1 cellular context compared by ENCODE assay signal in genomic region chr2:105320651-105321215, GRCh38.
A peak's percentile ranks its signal among the peaks of the same experiment; 100 is the strongest.
TF ChIP-seq lines count a peak whose summit lies in the region.

No MANE protein-coding gene starts in this region.

TF ChIP-seq in HEK293, 187 proteins besides CTCF, POLR2A, EP300 and RAD21 (continued from another document and continues in another):
- TF ChIP-seq ZBTB11 (tag by site-specific recombination; conservative IDR thresholded peaks at IDR 0.05; ENCODE audit: low read depth) (no peak), WT1 (tag by site-specific recombination; IDR thresholded peaks at IDR 0.05) (peak; percentile 25; the same call in 1 of the 2 replicates), ZNF792 (tag by site-specific recombination; IDR thresholded peaks at IDR 0.05) (no peak), ZNF692 (tag by site-specific recombination; IDR thresholded peaks at IDR 0.05) (no peak), SETDB1 (IDR thresholded peaks at IDR 0.05; ENCODE audit: insufficient read length, low read length) (no peak), ZSCAN5A (tag by site-specific recombination; IDR thresholded peaks at IDR 0.05) (no peak), ZBTB8A (tag by site-specific recombination; IDR thresholded peaks at IDR 0.05) (no peak), ZXDB (tag by site-specific recombination; IDR thresholded peaks at IDR 0.05) (0 out of 2 replicates have a peak, but pooled peaks have one; percentile 20), FEZF1 (tag by site-specific recombination; IDR thresholded peaks at IDR 0.05) (peak; percentile 36; the same call in 1 of the 2 replicates), ZNF211 (tag by site-specific recombination; IDR thresholded peaks at IDR 0.05; ENCODE audit: low read depth) (no peak), HOXC10 (CRISPR knock-in tag; IDR thresholded peaks at IDR 0.05) (no peak), ZNF175 (tag by site-specific recombination; IDR thresholded peaks at IDR 0.05) (no peak), ZNF571 (tag by site-specific recombination; IDR thresholded peaks at IDR 0.05) (no peak), KLF8 (tag by site-specific recombination; IDR thresholded peaks at IDR 0.05) (no peak), ZNF843 (tag by site-specific recombination; IDR thresholded peaks at IDR 0.05) (0 out of 2 replicates have a peak, but pooled peaks have one; percentile 33), ZNF791 (tag by site-specific recombination; IDR thresholded peaks at IDR 0.05) (no peak), ZNF248 (tag by site-specific recombination; IDR thresholded peaks at IDR 0.05) (no peak), ZBTB1 (tag by site-specific recombination; IDR thresholded peaks at IDR 0.05) (no peak), ZFHX2 (tag by site-specific recombination; conservative IDR thresholded peaks at IDR 0.05) (no peak), ZNF707 (tag by site-specific recombination; IDR thresholded peaks at IDR 0.05) (no peak), MZF1 (tag by site-specific recombination; IDR thresholded peaks at IDR 0.05; ENCODE audit: borderline replicate concordance) (peak; percentile 85), ZNF423 (tag by site-specific recombination; IDR thresholded peaks at IDR 0.05) (no peak), YY2 (tag by site-specific recombination; IDR thresholded peaks at IDR 0.05) (no peak), ZNF600 (tag by site-specific recombination; IDR thresholded peaks at IDR 0.05) (peak; percentile 69; the same call in 1 of the 2 replicates), ZNF629 (tag by site-specific recombination; IDR thresholded peaks at IDR 0.05) (peak; percentile 60), PRDM6 (tag by site-specific recombination; IDR thresholded peaks at IDR 0.05) (0 out of 2 replicates have a peak, but pooled peaks have one; percentile 39), SP7 (tag by site-specific recombination; IDR thresholded peaks at IDR 0.05) (peak; percentile 83), ZNF660 (tag by site-specific recombination; IDR thresholded peaks at IDR 0.05) (no peak), ZNF341 (tag by site-specific recombination; IDR thresholded peaks at IDR 0.05; ENCODE audit: low read depth) (no peak)
- TF ChIP-seq, protein P1, sequence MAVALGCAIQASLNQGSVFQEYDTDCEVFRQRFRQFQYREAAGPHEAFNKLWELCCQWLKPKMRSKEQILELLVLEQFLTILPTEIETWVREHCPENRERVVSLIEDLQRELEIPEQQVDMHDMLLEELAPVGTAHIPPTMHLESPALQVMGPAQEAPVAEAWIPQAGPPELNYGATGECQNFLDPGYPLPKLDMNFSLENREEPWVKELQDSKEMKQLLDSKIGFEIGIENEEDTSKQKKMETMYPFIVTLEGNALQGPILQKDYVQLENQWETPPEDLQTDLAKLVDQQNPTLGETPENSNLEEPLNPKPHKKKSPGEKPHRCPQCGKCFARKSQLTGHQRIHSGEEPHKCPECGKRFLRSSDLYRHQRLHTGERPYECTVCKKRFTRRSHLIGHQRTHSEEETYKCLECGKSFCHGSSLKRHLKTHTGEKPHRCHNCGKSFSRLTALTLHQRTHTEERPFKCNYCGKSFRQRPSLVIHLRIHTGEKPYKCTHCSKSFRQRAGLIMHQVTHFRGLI (tag by site-specific recombination; IDR thresholded peaks at IDR 0.05), result no peak
- TF ChIP-seq, protein P2, sequence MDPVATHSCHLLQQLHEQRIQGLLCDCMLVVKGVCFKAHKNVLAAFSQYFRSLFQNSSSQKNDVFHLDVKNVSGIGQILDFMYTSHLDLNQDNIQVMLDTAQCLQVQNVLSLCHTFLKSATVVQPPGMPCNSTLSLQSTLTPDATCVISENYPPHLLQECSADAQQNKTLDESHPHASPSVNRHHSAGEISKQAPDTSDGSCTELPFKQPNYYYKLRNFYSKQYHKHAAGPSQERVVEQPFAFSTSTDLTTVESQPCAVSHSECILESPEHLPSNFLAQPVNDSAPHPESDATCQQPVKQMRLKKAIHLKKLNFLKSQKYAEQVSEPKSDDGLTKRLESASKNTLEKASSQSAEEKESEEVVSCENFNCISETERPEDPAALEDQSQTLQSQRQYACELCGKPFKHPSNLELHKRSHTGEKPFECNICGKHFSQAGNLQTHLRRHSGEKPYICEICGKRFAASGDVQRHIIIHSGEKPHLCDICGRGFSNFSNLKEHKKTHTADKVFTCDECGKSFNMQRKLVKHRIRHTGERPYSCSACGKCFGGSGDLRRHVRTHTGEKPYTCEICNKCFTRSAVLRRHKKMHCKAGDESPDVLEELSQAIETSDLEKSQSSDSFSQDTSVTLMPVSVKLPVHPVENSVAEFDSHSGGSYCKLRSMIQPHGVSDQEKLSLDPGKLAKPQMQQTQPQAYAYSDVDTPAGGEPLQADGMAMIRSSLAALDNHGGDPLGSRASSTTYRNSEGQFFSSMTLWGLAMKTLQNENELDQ (tag by site-specific recombination; IDR thresholded peaks at IDR 0.05; ENCODE audit: low read depth), result no peak
- TF ChIP-seq, protein P3, sequence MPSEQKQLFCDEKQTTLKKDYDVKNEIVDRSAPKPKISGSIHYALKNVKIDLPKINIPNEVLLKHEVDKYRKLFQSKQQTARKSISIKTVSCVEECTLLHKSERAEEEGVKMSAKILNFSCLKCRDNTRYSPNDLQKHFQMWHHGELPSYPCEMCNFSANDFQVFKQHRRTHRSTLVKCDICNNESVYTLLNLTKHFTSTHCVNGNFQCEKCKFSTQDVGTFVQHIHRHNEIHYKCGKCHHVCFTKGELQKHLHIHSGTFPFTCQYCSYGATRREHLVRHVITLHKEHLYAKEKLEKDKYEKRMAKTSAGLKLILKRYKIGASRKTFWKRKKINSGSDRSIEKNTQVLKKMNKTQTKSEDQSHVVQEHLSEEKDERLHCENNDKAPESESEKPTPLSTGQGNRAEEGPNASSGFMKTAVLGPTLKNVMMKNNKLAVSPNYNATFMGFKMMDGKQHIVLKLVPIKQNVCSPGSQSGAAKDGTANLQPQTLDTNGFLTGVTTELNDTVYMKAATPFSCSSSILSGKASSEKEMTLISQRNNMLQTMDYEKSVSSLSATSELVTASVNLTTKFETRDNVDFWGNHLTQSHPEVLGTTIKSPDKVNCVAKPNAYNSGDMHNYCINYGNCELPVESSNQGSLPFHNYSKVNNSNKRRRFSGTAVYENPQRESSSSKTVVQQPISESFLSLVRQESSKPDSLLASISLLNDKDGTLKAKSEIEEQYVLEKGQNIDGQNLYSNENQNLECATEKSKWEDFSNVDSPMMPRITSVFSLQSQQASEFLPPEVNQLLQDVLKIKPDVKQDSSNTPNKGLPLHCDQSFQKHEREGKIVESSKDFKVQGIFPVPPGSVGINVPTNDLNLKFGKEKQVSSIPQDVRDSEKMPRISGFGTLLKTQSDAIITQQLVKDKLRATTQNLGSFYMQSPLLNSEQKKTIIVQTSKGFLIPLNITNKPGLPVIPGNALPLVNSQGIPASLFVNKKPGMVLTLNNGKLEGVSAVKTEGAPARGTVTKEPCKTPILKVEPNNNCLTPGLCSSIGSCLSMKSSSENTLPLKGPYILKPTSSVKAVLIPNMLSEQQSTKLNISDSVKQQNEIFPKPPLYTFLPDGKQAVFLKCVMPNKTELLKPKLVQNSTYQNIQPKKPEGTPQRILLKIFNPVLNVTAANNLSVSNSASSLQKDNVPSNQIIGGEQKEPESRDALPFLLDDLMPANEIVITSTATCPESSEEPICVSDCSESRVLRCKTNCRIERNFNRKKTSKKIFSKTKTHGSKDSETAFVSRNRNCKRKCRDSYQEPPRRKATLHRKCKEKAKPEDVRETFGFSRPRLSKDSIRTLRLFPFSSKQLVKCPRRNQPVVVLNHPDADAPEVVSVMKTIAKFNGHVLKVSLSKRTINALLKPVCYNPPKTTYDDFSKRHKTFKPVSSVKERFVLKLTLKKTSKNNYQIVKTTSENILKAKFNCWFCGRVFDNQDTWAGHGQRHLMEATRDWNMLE (tag by site-specific recombination; conservative IDR thresholded peaks at IDR 0.05; ENCODE audit: low read depth), result no peak
- TF ChIP-seq, protein P4, sequence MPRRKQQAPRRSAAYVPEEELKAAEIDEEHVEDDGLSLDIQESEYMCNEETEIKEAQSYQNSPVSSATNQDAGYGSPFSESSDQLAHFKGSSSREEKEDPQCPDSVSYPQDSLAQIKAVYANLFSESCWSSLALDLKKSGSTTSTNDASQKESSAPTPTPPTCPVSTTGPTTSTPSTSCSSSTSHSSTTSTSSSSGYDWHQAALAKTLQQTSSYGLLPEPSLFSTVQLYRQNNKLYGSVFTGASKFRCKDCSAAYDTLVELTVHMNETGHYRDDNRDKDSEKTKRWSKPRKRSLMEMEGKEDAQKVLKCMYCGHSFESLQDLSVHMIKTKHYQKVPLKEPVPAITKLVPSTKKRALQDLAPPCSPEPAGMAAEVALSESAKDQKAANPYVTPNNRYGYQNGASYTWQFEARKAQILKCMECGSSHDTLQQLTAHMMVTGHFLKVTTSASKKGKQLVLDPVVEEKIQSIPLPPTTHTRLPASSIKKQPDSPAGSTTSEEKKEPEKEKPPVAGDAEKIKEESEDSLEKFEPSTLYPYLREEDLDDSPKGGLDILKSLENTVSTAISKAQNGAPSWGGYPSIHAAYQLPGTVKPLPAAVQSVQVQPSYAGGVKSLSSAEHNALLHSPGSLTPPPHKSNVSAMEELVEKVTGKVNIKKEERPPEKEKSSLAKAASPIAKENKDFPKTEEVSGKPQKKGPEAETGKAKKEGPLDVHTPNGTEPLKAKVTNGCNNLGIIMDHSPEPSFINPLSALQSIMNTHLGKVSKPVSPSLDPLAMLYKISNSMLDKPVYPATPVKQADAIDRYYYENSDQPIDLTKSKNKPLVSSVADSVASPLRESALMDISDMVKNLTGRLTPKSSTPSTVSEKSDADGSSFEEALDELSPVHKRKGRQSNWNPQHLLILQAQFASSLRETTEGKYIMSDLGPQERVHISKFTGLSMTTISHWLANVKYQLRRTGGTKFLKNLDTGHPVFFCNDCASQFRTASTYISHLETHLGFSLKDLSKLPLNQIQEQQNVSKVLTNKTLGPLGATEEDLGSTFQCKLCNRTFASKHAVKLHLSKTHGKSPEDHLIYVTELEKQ (tag by site-specific recombination; IDR thresholded peaks at IDR 0.05; ENCODE audit: borderline replicate concordance), result no peak
